ENCODE assay signal across 8 cellular contexts in genomic region chr12:53379389-53380103, GRCh38. TPM values are rescaled to one million over a fixed set of nuclear protein-coding genes. Genes with fewer than 3 reads are reported as not detected.
DNase-seq lines count a peak whose midpoint lies in the region; TF ChIP-seq lines count a peak whose summit lies in the region.

No MANE protein-coding gene starts in this region.

- peak overlapping the region; percentile 42 for H2AFZ ChIP-seq in Loucy (ENCODE audit: low read length)
- H2AFZ ChIP-seq in neural cell (ENCODE audit: low read depth, low read length) = peak overlapping the region; percentile 78

- H4K20me1 ChIP-seq in Loucy (ENCODE audit: insufficient read depth, low read length, poor library complexity, severe bottlenecking) (peaks cover 33% of the 10 kb centered on the region), neural cell (ENCODE audit: insufficient read depth) (no peaks in the 10 kb centered on the region)

- no peaks in the 10 kb centered on the region for H3K9me2 ChIP-seq in Loucy (replicated peaks; ENCODE audit: low read depth, low read length)
- no peaks in the 10 kb centered on the region for H3K9me2 ChIP-seq in neural cell (ENCODE audit: insufficient read depth, low read length)

- TF ChIP-seq EP300 in neural cell (conservative IDR thresholded peaks at IDR 0.05; ENCODE audit: poor library complexity, severe bottlenecking) = peak; percentile 43

- CTCF ChIA-PET in RWPE1 (lab: Yijun Ruan, JAX) = interaction anchor here (0.9 kb wide), 1 partner anchor 28 kb away, joined by 4 read pairs; no protein-coding TSS in a partner anchor

- H3K4me1 ChIP-seq in Loucy (ENCODE audit: insufficient read depth, low read length, poor library complexity, severe bottlenecking) = peaks cover 42% of the 10 kb centered on the region

- DNase-seq in G401 (ENCODE audit: low spot score) (peak; percentile 100), H7 (peak; percentile 95), RWPE1 (ENCODE audit: low spot score) (peak; percentile 98), foreskin fibroblast (peak; percentile 100), stromal cell of bone marrow (ENCODE audit: low read depth) (peak; percentile 100)
- DNase-seq in activated T-helper 9 cell treated with anti-CD3 and anti-CD28 coated beads, Interleukin-2, amount 50 U/mL, for 16 hours (ENCODE audit: low read depth) = peak; percentile 97

- H3K79me2 ChIP-seq in Loucy (ENCODE audit: insufficient read depth, low read length) = peaks cover 39% of the 10 kb centered on the region
- peaks cover 29% of the 10 kb centered on the region for H3K79me2 ChIP-seq in neural cell (replicated peaks; ENCODE audit: insufficient read depth, low read length)

- H3K9me3 ChIP-seq in Loucy (ENCODE audit: insufficient read depth, low read depth, low read length) (no peaks in the 10 kb centered on the region), neural cell (ENCODE audit: low read length) (no peaks in the 10 kb centered on the region)

- H3K4me3 ChIP-seq in H7 (ENCODE audit: insufficient read depth, low read depth, low read length) = peak overlapping the region; percentile 70
- H3K4me3 ChIP-seq in Loucy (ENCODE audit: low read length, poor library complexity, severe bottlenecking) = peak overlapping the region; percentile 85
- H3K4me3 ChIP-seq in foreskin fibroblast (ENCODE audit: low read depth in 1 of 2, low read length in 2 of 2) = peak overlapping the region; percentile 42 to 72
- H3K4me3 ChIP-seq in neural cell (ENCODE audit: low read length) = peak overlapping the region; percentile 66

- in situ Hi-C loops in G401 (cut with HindIII; ENCODE audit: low sequenced_read_pairs) = no loop called here

- POLR2A ChIA-PET in RWPE1 (lab: Yijun Ruan, JAX; ENCODE audit: low non-redundant PET) = interaction anchor here (0.5 to 1.0 kb wide), 7 partner anchors 11 to 62 kb away, joined by 3 to 6 read pairs (median 4); partner anchors contain the start of gene PRR13

- H3K27me3 ChIP-seq in H7 (ENCODE audit: control insufficient read depth, insufficient read depth, low read length) = no peaks in the 10 kb centered on the region
- no peaks in the 10 kb centered on the region for H3K27me3 ChIP-seq in Loucy (ENCODE audit: insufficient read depth, low read length, poor library complexity, severe bottlenecking)
- H3K27me3 ChIP-seq in neural cell (ENCODE audit: insufficient read depth, low read depth, low read length) = no peaks in the 10 kb centered on the region

- H3F3A ChIP-seq in Loucy (ENCODE audit: low read depth) (no peaks in the 10 kb centered on the region), neural cell (ENCODE audit: insufficient read depth, low read length, poor library complexity, severe bottlenecking) (no peaks in the 10 kb centered on the region)

- no peak for TF ChIP-seq RAD21 in neural cell (conservative IDR thresholded peaks at IDR 0.05)

- peak overlapping the region; percentile 80 for H3K4me2 ChIP-seq in Loucy (ENCODE audit: low read depth, low read length, poor library complexity, severe bottlenecking)
- peak overlapping the region; percentile 47 for H3K4me2 ChIP-seq in neural cell (ENCODE audit: low read length)

- H3K27ac ChIP-seq in RWPE1 (peak overlapping the region; percentile 97), neural cell (ENCODE audit: low read length) (peak overlapping the region; percentile 82)

- TF ChIP-seq CTCF in Loucy (conservative IDR thresholded peaks at IDR 0.05; ENCODE audit: low read length) (no peak), RWPE1 (conservative IDR thresholded peaks at IDR 0.05; ENCODE audit: low read depth) (no peak), foreskin fibroblast (IDR thresholded peaks at IDR 0.05; ENCODE audit: low read depth, low read length) (no peak), neural cell (IDR thresholded peaks at IDR 0.05; ENCODE audit: poor library complexity, severe bottlenecking) (peak; percentile 54)

- H3K36me3 ChIP-seq in H7 (replicated peaks; ENCODE audit: control insufficient read depth, insufficient read depth, low read length) (peaks cover 20% of the 10 kb centered on the region), Loucy (ENCODE audit: insufficient read depth, low read length) (peaks cover 18% of the 10 kb centered on the region; the same call in 1 of the 2 replicates), neural cell (ENCODE audit: insufficient read depth, low read length) (peaks cover 12% of the 10 kb centered on the region)

- H3K9ac ChIP-seq in Loucy (ENCODE audit: low read depth, low read length, poor library complexity, severe bottlenecking) = peak overlapping the region; percentile 98
- H3K9ac ChIP-seq in neural cell (ENCODE audit: low read length) = peak overlapping the region; percentile 76

TF ChIP-seq in neural cell, 6 proteins besides CTCF, POLR2A, EP300 and RAD21:
- TF ChIP-seq EZH2 (IDR thresholded peaks at IDR 0.05; ENCODE audit: borderline replicate concordance, insufficient read depth, low read length, poor library complexity, severe bottlenecking) = no peak
- no peak for TF ChIP-seq SMC3 (conservative IDR thresholded peaks at IDR 0.05; ENCODE audit: poor library complexity)
- TF ChIP-seq MXI1 (conservative IDR thresholded peaks at IDR 0.05; ENCODE audit: poor library complexity, severe bottlenecking) = no peak
- peak; percentile 85 for TF ChIP-seq POLR2AphosphoS5 (IDR thresholded peaks at IDR 0.05)
- no peak for TF ChIP-seq REST (IDR thresholded peaks at IDR 0.05; ENCODE audit: borderline replicate concordance)
- TF ChIP-seq TAF1 (IDR thresholded peaks at IDR 0.05; ENCODE audit: low read depth) = peak; percentile 37

RNA-seq across cellular contexts. Expression of gene SP1, which starts 0.4 kb away (rescaled TPM):
- total RNA-seq in G401 (2014; rRNA removed; shearing (Covaris generic)) = 26.6 and 40.0 TPM in 2 replicates
- total RNA-seq in H7 (2014; rRNA removed; shearing (Covaris generic)) = 46.7 and 51.8 TPM in 2 replicates
- polyA plus RNA-seq in neural cell = 7.3 and 9.9 TPM in 2 replicates
- polyA minus RNA-seq in neural cell = 21.4 and 29.1 TPM in 2 replicates

RNA-seq across cellular contexts. Expression of gene SP7, which starts 43.4 kb away (rescaled TPM):
- total RNA-seq in G401 (2014; rRNA removed; shearing (Covaris generic)) = 0.41 TPM in 1 of 2 replicates, not detected in the other
- 0.14 and 0.44 TPM in 2 replicates for total RNA-seq in H7 (2014; rRNA removed; shearing (Covaris generic))
- polyA plus RNA-seq in neural cell = not detected in 2 replicates
- polyA minus RNA-seq in neural cell = not detected in 2 replicates

RNA-seq across cellular contexts. Expression of gene AMHR2, which starts 44.1 kb away (rescaled TPM):
- total RNA-seq in G401 (2014; rRNA removed; shearing (Covaris generic)) = not detected in 2 replicates
- total RNA-seq in H7 (2014; rRNA removed; shearing (Covaris generic)) = 0.52 and 1.6 TPM in 2 replicates
- not detected in 2 replicates for polyA plus RNA-seq in neural cell
- not detected in 2 replicates for polyA minus RNA-seq in neural cell

RNA-seq across cellular contexts. Expression of gene AAAS, which starts 58.1 kb away (rescaled TPM):
- 103 and 105 TPM in 2 replicates for total RNA-seq in G401 (2014; rRNA removed; shearing (Covaris generic))
- total RNA-seq in H7 (2014; rRNA removed; shearing (Covaris generic)) = 131 and 137 TPM in 2 replicates
- 138 and 153 TPM in 2 replicates for polyA plus RNA-seq in neural cell
- 44.5 and 53.6 TPM in 2 replicates for polyA minus RNA-seq in neural cell

Comparison
In these comparisons a context has a peak if more than half of its experiments do, and no peak if none do; other contexts are left out.
1. Peak in every context shown above with its lines: DNase-seq, H3K4me3 ChIP-seq and H3K27ac ChIP-seq.